ENCODE assay signal across 24 cellular contexts in the genomic region with DNA sequence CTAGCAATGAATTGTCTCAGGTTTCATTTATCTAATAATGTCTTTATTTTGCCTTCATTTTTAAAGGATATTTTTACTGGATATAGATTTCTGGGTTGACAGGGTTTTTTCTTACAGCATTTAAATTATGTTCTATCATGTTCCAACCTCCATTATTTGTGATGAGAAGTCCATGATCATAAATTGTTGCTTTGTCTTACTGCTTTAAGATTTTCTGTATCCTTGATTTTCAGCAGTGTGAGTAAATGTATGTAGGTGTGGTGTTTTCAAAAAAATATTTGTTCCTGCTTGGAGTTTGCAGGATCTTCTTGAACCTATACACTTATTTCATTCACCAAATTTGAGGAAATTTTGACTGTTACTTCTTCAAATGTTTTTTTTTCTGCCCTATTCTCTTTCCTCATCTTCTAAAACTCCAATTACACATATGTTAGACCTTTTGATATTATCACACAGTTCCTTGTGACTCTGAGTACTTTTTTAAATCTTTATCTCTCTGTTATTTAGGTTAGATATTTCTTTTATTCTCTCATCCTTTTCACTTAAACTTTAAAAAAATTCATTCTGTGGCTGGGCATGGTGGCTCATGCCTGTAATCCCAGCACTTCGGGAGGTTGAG.
"Had no signal": no experiment of that assay in that cellular context is flagged by ENCODE, and none has a peak within 500 bp of the region (broad histone marks: within the 10 kb centered on the region; RNA-seq: fewer than 3 reads in every experiment).

No MANE protein-coding gene starts in this region.

- H3K27ac ChIP-seq: colonic mucosa, coronary artery, dorsolateral prefrontal cortex, epithelial cell of prostate, esophagus muscularis mucosa, esophagus squamous epithelium, foreskin keratinocyte, gastrocnemius medialis, gastroesophageal sphincter, heart left ventricle, heart right ventricle had no signal

- ATAC-seq: effector memory CD8-positive, alpha-beta T cell; foreskin keratinocyte; gastrocnemius medialis; gastroesophageal sphincter; heart left ventricle; heart right ventricle had no signal

- DNase-seq: colonic mucosa; cortex of kidney; dermis blood vessel endothelial cell; dorsolateral prefrontal cortex; effector CD4-positive, alpha-beta T cell; effector CD8-positive, alpha-beta T cell; effector memory CD4-positive, alpha-beta T cell; effector memory CD8-positive, alpha-beta T cell; endodermal cell; erythroblast; esophagus squamous epithelium; foreskin fibroblast; foreskin keratinocyte; foreskin melanocyte; gastrocnemius medialis; glutamatergic neuron; head of caudate nucleus; heart left ventricle; heart right ventricle had no signal

- H3K27ac Mint-ChIP-seq: dendritic cell treated with granulocyte-macrophage colony-stimulating factor and Interleukin-4, amounts not matched to agents 40 ng/mL and 50 ng/mL, for 4 days; effector memory CD8-positive, alpha-beta T cell; endodermal cell had no signal

- H3K36me3 ChIP-seq: colonic mucosa, esophagus muscularis mucosa, esophagus squamous epithelium, gastrocnemius medialis, gastroesophageal sphincter, heart left ventricle, heart right ventricle had no signal

- H3K4me3 Mint-ChIP-seq: dendritic cell treated with granulocyte-macrophage colony-stimulating factor and Interleukin-4, amounts not matched to agents 40 ng/mL and 50 ng/mL, for 4 days; effector memory CD8-positive, alpha-beta T cell; endodermal cell had no signal

- H3K4me3 ChIP-seq: colonic mucosa, coronary artery, dorsolateral prefrontal cortex, esophagus muscularis mucosa, esophagus squamous epithelium, gastrocnemius medialis, gastroesophageal sphincter, heart left ventricle, heart right ventricle had no signal

- H3K4me1 ChIP-seq: colonic mucosa, esophagus muscularis mucosa, esophagus squamous epithelium, foreskin keratinocyte, gastrocnemius medialis, gastroesophageal sphincter, heart left ventricle, heart right ventricle had no signal

- H3K9me3 ChIP-seq: colonic mucosa, gastrocnemius medialis had no signal

- H3K27me3 ChIP-seq: foreskin keratinocyte had no signal
